ENCODE assay signal across 23 cellular contexts in genomic region chr13:44017756-44018309, GRCh38.
A peak's percentile ranks its signal among the peaks of the same experiment; 100 is the strongest.
DNase-seq lines count a peak whose midpoint lies in the region; ATAC-seq and TF ChIP-seq lines count a peak whose summit lies in the region.
"Had no signal": no experiment of that assay in that cellular context is flagged by ENCODE, and none has a peak within 500 bp of the region (broad histone marks: within the 10 kb centered on the region; RNA-seq: fewer than 3 reads in every experiment).

No MANE protein-coding gene starts in this region.

- 21 to 30% (median 28%) methylated on average over 5 of the region's 5 CpGs for WGBS in spleen, 5 donors

- peaks cover 0 to 1% (median 0%) of the 10 kb centered on the region in 8 donors for H3K9me3 Mint-ChIP-seq in CD4-positive, alpha-beta memory T cell
- H3K9me3 Mint-ChIP-seq: activated B cell treated with CpG ODN at 0.5 μM for 24 hours; activated T-cell treated with anti-CD3 and anti-CD28 coated beads, Interleukin-2, amount 50 U/mL, for 72 hours; CD8-positive, alpha-beta T cell; stimulated activated naive B cell treated with anti-CD40 and anti-IgM and Interleukin-4, amounts not matched to agents 10 μg/mL and 1 μg/mL and 100 μg/mL, for 72 hours had no signal

- POLR2A ChIA-PET in CD4-positive, alpha-beta memory T cell (lab: Charles Lee; ENCODE audit: partially characterized antibody) = no interaction called here

- H3K4me3 Mint-ChIP-seq in CD4-positive, alpha-beta memory T cell = no peak overlapping the region
- H3K4me3 Mint-ChIP-seq: activated B cell treated with CpG ODN at 0.5 μM for 24 hours; activated CD8-positive, alpha-beta memory T cell treated with anti-CD3 and anti-CD28 coated beads, Interleukin-2, amount 10 ng/mL, durations not matched to agents 7 days and 5 days; activated T-cell treated with anti-CD3 and anti-CD28 coated beads, Interleukin-2, amount 50 U/mL, for 72 hours; brain; CD8-positive, alpha-beta T cell; neural progenitor cell; stimulated activated naive B cell treated with anti-CD40 and anti-IgM and Interleukin-4, amounts not matched to agents 10 μg/mL and 1 μg/mL and 100 μg/mL, for 72 hours had no signal

- peak overlapping the region in 5 of 8 donors; percentile 28 to 60 (median 41) for H3K27ac ChIP-seq in spleen
- H3K27ac ChIP-seq in CD4-positive, alpha-beta memory T cell (ENCODE audit: low read depth, low read length) = no peak overlapping the region
- H3K27ac ChIP-seq: neural progenitor cell, PC-9, sigmoid colon had no signal

- peak; percentile 52 for ATAC-seq in left ventricle myocardium superior
- ATAC-seq in GM18517 (IDR thresholded peaks at IDR 0.05; ENCODE audit: unreplicated experiment) = no peak
- ATAC-seq in HG02884 (IDR thresholded peaks at IDR 0.05; ENCODE audit: unreplicated experiment) = no peak
- ATAC-seq: activated CD8-positive, alpha-beta memory T cell treated with anti-CD3 and anti-CD28 coated beads, Interleukin-2, amount 10 ng/mL, durations not matched to agents 7 days and 5 days; activated T-cell treated with anti-CD3 and anti-CD28 coated beads, Interleukin-2, amount 50 U/mL, for 72 hours; CD8-positive, alpha-beta T cell; stimulated activated naive B cell treated with anti-CD40 and anti-IgM and Interleukin-4, amounts not matched to agents 10 μg/mL and 1 μg/mL and 100 μg/mL, for 72 hours had no signal

- no peaks in the 10 kb centered on the region for H3K36me3 ChIP-seq in spleen
- H3K36me3 ChIP-seq in CD4-positive, alpha-beta memory T cell (ENCODE audit: insufficient read depth, low read length) = no peaks in the 10 kb centered on the region
- H3K36me3 ChIP-seq: neural progenitor cell, sigmoid colon had no signal

- peaks cover 0 to 2% (median 0%) of the 10 kb centered on the region in 4 donors for H3K4me1 Mint-ChIP-seq in CD4-positive, alpha-beta memory T cell

- CTCF ChIA-PET in CD4-positive, alpha-beta memory T cell (lab: Charles Lee; ENCODE audit: partially characterized antibody) = no interaction called here

- TF ChIP-seq POLR2A in spleen (IDR thresholded peaks at IDR 0.05) = no peak

- no peaks in the 10 kb centered on the region for H3K9me3 ChIP-seq in spleen
- no peaks in the 10 kb centered on the region for H3K9me3 ChIP-seq in CD4-positive, alpha-beta memory T cell (ENCODE audit: control insufficient read depth in 1 of 2, low read length in 2 of 2)
- H3K9me3 ChIP-seq: sigmoid colon had no signal

- H3K4me1 ChIP-seq in spleen = peaks cover 3 to 36% (median 14%) of the 10 kb centered on the region in 6 donors
- H3K4me1 ChIP-seq in CD4-positive, alpha-beta memory T cell (ENCODE audit: insufficient read depth, low read length) = no peaks in the 10 kb centered on the region
- H3K4me1 ChIP-seq: neural progenitor cell had no signal

- H3K27me3 ChIP-seq in spleen (replicated peaks in 1 of 7) = no peaks in the 10 kb centered on the region
- H3K27me3 ChIP-seq in CD4-positive, alpha-beta memory T cell (ENCODE audit: insufficient read depth, low read length) = no peaks in the 10 kb centered on the region
- H3K27me3 ChIP-seq: neural progenitor cell, sigmoid colon had no signal

- intact Hi-C loops in left ventricle myocardium superior (cut with micrococcal nuclease) (no loop called here), spleen (cut with DNase I; ENCODE audit: low total_unique reads) (no loop called here)
- intact Hi-C loops in CD4-positive, alpha-beta memory T cell (cut with micrococcal nuclease) = no loop called here

- H3K27me3 Mint-ChIP-seq in CD4-positive, alpha-beta memory T cell = peaks cover 3 to 7% of the 10 kb centered on the region in 2 donors

- TF ChIP-seq CTCF in spleen (IDR thresholded peaks at IDR 0.05 in 8 of 11, conservative IDR thresholded peaks at IDR 0.05 in 3 of 11) = no peak

- DNase-seq in SIG-M5 treated with dmso at 0.1 percent for 504 hours (lab: John Stamatoyannopoulos, UW; ENCODE audit: unreplicated experiment) = peak; percentile 37
- no peak for DNase-seq in SIG-M5 (lab: John Stamatoyannopoulos, UW)
- DNase-seq in NCI-H2227 (lab: John Stamatoyannopoulos, UW; ENCODE audit: unreplicated experiment) = peak; percentile 25
- DNase-seq in left ventricle myocardium superior = no peak
- DNase-seq in spleen = no peak
- no peak for DNase-seq in CD4-positive, alpha-beta memory T cell
- DNase-seq: 8988T; activated B cell treated with CpG ODN at 0.5 μM for 24 hours; activated CD8-positive, alpha-beta memory T cell treated with anti-CD3 and anti-CD28 coated beads, Interleukin-2, amount 10 ng/mL, durations not matched to agents 7 days and 5 days; activated naive CD4-positive, alpha-beta T cell; activated T-cell treated with anti-CD3 and anti-CD28 coated beads, Interleukin-2, amount 50 U/mL, for 72 hours; CD8-positive, alpha-beta T cell; NCI-H1436; PC-9; SHP77 treated with DMSO at 0.1 percent for 48 hours; sigmoid colon; stimulated activated naive B cell treated with anti-CD40 and anti-IgM and Interleukin-4, amounts not matched to agents 10 μg/mL and 1 μg/mL and 100 μg/mL, for 72 hours; SW 1271; T1000 had no signal

- H3K4me3 ChIP-seq in spleen = no peak overlapping the region
- no peak overlapping the region for H3K4me3 ChIP-seq in CD4-positive, alpha-beta memory T cell (ENCODE audit: low read length in 2 of 2)
- H3K4me3 ChIP-seq: neural progenitor cell, PC-9, sigmoid colon had no signal

- H3K36me3 Mint-ChIP-seq in CD4-positive, alpha-beta memory T cell = no peaks in the 10 kb centered on the region
- H3K36me3 Mint-ChIP-seq: activated CD8-positive, alpha-beta memory T cell treated with anti-CD3 and anti-CD28 coated beads, Interleukin-2, amount 10 ng/mL, durations not matched to agents 7 days and 5 days; brain; CD8-positive, alpha-beta T cell; neural progenitor cell; stimulated activated naive B cell treated with anti-CD40 and anti-IgM and Interleukin-4, amounts not matched to agents 10 μg/mL and 1 μg/mL and 100 μg/mL, for 72 hours had no signal

- H3K27ac Mint-ChIP-seq in CD4-positive, alpha-beta memory T cell = no peak overlapping the region
- H3K27ac Mint-ChIP-seq: activated B cell treated with CpG ODN at 0.5 μM for 24 hours; activated CD8-positive, alpha-beta memory T cell treated with anti-CD3 and anti-CD28 coated beads, Interleukin-2, amount 10 ng/mL, durations not matched to agents 7 days and 5 days; activated T-cell treated with anti-CD3 and anti-CD28 coated beads, Interleukin-2, amount 50 U/mL, for 72 hours; CD8-positive, alpha-beta T cell; neural progenitor cell; stimulated activated naive B cell treated with anti-CD40 and anti-IgM and Interleukin-4, amounts not matched to agents 10 μg/mL and 1 μg/mL and 100 μg/mL, for 72 hours had no signal

Comparison
In these comparisons a context has a peak if more than half of its experiments do, and no peak if none do; other contexts are left out.
1. DNase-seq: peak in SIG-M5 treated with dmso at 0.1 percent for 504 hours (single experiment) and NCI-H2227 (single experiment); none in SIG-M5 (single experiment), left ventricle myocardium superior (single experiment), spleen (single experiment) and CD4-positive, alpha-beta memory T cell (0 of 5).